Comparison of ENCODE assay signal across 22 cellular contexts in genomic region chr10:27035163-27035562, GRCh38.
DNase-seq lines count a peak whose midpoint lies in the region; ATAC-seq and TF ChIP-seq lines count a peak whose summit lies in the region.
"Had no signal": no experiment of that assay in that cellular context is flagged by ENCODE, and none has a peak within 500 bp of the region (broad histone marks: within the 10 kb centered on the region; RNA-seq: fewer than 3 reads in every experiment).

No MANE protein-coding gene starts in this region.

- no peaks in the 10 kb centered on the region for H3K27me3 ChIP-seq in CD4-positive, alpha-beta memory T cell (ENCODE audit: insufficient read depth, low read length)
- H3K27me3 ChIP-seq in mammary epithelial cell (ENCODE audit: insufficient read depth, low read length) (no peaks in the 10 kb centered on the region), upper lobe of left lung (no peaks in the 10 kb centered on the region)
- H3K27me3 ChIP-seq: BLaER1 treated with 17β-estradiol and CSF1 and Interleukin-3, amounts not matched to agents 10 nM and 100 nM had no signal

- H3K27ac ChIP-seq in CD4-positive, alpha-beta memory T cell (ENCODE audit: low read depth, low read length) = no peak overlapping the region
- no peak overlapping the region for H3K27ac ChIP-seq in OCI-LY7 (ENCODE audit: low read depth, low read length, poor library complexity, severe bottlenecking)
- no peak overlapping the region for H3K27ac ChIP-seq in mammary epithelial cell (ENCODE audit: insufficient read depth, low read depth, low read length)
- H3K27ac ChIP-seq in upper lobe of left lung = no peak overlapping the region
- H3K27ac ChIP-seq: BLaER1 treated with 17β-estradiol and CSF1 and Interleukin-3, amounts not matched to agents 10 nM and 100 nM; RWPE1 had no signal

- H3K9me2 ChIP-seq in OCI-LY7 (ENCODE audit: insufficient read depth, low read length) = no peaks in the 10 kb centered on the region

- no peaks in the 10 kb centered on the region for H4K20me1 ChIP-seq in OCI-LY7 (ENCODE audit: insufficient read depth, low read length)
- no peaks in the 10 kb centered on the region for H4K20me1 ChIP-seq in mammary epithelial cell (ENCODE audit: insufficient read depth, low read length)
- H4K20me1 ChIP-seq: BLaER1 treated with 17β-estradiol and CSF1 and Interleukin-3, amounts not matched to agents 10 nM and 100 nM had no signal

- no peaks in the 10 kb centered on the region for H3K79me2 ChIP-seq in OCI-LY7 (ENCODE audit: insufficient read depth, low read depth, low read length)
- H3K79me2 ChIP-seq in mammary epithelial cell (ENCODE audit: insufficient read depth, low read length) = no peaks in the 10 kb centered on the region

- BruUV-seq in OCI-LY7 (replicated peaks; lab: Mats Ljungman, UMichigan) (TSS peak; percentile 82), mammary epithelial cell (replicated peaks; lab: Mats Ljungman, UMichigan) (TSS peak; percentile 85)

- no peaks in the 10 kb centered on the region for H3K9me3 ChIP-seq in CD4-positive, alpha-beta memory T cell (ENCODE audit: control insufficient read depth in 1 of 2, low read length in 2 of 2)
- H3K9me3 ChIP-seq in OCI-LY7 (ENCODE audit: low read length) (no peaks in the 10 kb centered on the region), mammary epithelial cell (replicated peaks; ENCODE audit: insufficient read depth, low read length) (no peaks in the 10 kb centered on the region), upper lobe of left lung (no peaks in the 10 kb centered on the region)
- H3K9me3 ChIP-seq: BLaER1 treated with 17β-estradiol and CSF1 and Interleukin-3, amounts not matched to agents 10 nM and 100 nM had no signal

- POLR2A ChIA-PET in CD4-positive, alpha-beta memory T cell (lab: Charles Lee; ENCODE audit: partially characterized antibody) = no interaction called here
- POLR2A ChIA-PET in OCI-LY7 (lab: Charles Lee) = no interaction called here

- peaks cover 17% of the 10 kb centered on the region for H3K4me1 Mint-ChIP-seq in activated CD4-positive, alpha-beta T cell treated with anti-CD3 and anti-CD28 coated beads, Interleukin-2, amount 10 ng/mL, durations not matched to agents 24 days and 14 days
- H3K4me1 Mint-ChIP-seq in CD4-positive, alpha-beta memory T cell = peaks cover 10 to 11% (median 11%) of the 10 kb centered on the region in 4 donors

- dilution Hi-C loops in mammary epithelial cell (cut with HindIII; ENCODE audit: low sequenced_read_pairs) = no loop called here

- WGBS in mammary epithelial cell (ENCODE audit: low coverage, missing lambda C conversion rate) = 93% methylated on average over 5 of the region's 5 CpGs
- WGBS in upper lobe of left lung, 2 donors = 86 to 90% methylated on average over 5 of the region's 5 CpGs

- no peak overlapping the region for H3K9ac ChIP-seq in mammary epithelial cell (ENCODE audit: insufficient read depth, low read length)
- H3K9ac ChIP-seq: BLaER1 treated with 17β-estradiol and CSF1 and Interleukin-3, amounts not matched to agents 10 nM and 100 nM had no signal

- H3K36me3 ChIP-seq in CD4-positive, alpha-beta memory T cell (ENCODE audit: insufficient read depth, low read length) = no peaks in the 10 kb centered on the region
- peaks cover 51% of the 10 kb centered on the region for H3K36me3 ChIP-seq in OCI-LY7 (ENCODE audit: insufficient read depth, low read length)
- H3K36me3 ChIP-seq in mammary epithelial cell (ENCODE audit: insufficient read depth, low read length) = peaks cover 18% of the 10 kb centered on the region
- peaks cover 0 to 27% (median 0%) of the 10 kb centered on the region in 4 donors for H3K36me3 ChIP-seq in upper lobe of left lung

- peak overlapping the region; percentile 66 for H3K4me3 Mint-ChIP-seq in activated CD4-positive, alpha-beta T cell treated with anti-CD3 and anti-CD28 coated beads, Interleukin-2, amount 10 ng/mL, durations not matched to agents 24 days and 14 days
- H3K4me3 Mint-ChIP-seq in CD4-positive, alpha-beta memory T cell = peak overlapping the region in 7 of 8 donors; percentile 13 to 66 (median 46)

- H3K4me3 ChIP-seq in CD4-positive, alpha-beta memory T cell (ENCODE audit: low read length in 2 of 2) = no peak overlapping the region
- H3K4me3 ChIP-seq in OCI-LY7 (ENCODE audit: low read depth, low read length, poor library complexity, severe bottlenecking) (no peak overlapping the region), mammary epithelial cell (replicated peaks in 1 of 3; ENCODE audit: insufficient read depth in 1 of 3, low read depth in 2 of 3, low read length in 3 of 3) (no peak overlapping the region), upper lobe of left lung (no peak overlapping the region)
- H3K4me3 ChIP-seq: BLaER1 treated with 17β-estradiol and CSF1 and Interleukin-3, amounts not matched to agents 10 nM and 100 nM had no signal

- no peaks in the 10 kb centered on the region for H3K27me3 Mint-ChIP-seq in activated CD4-positive, alpha-beta T cell treated with anti-CD3 and anti-CD28 coated beads, Interleukin-2, amount 10 ng/mL, durations not matched to agents 24 days and 14 days
- H3K27me3 Mint-ChIP-seq in CD4-positive, alpha-beta memory T cell = no peaks in the 10 kb centered on the region

- no peaks in the 10 kb centered on the region for H3K9me3 Mint-ChIP-seq in activated CD4-positive, alpha-beta T cell treated with anti-CD3 and anti-CD28 coated beads, Interleukin-2, amount 10 ng/mL, durations not matched to agents 24 days and 14 days
- H3K9me3 Mint-ChIP-seq in CD4-positive, alpha-beta memory T cell = no peaks in the 10 kb centered on the region

- no peak for DNase-seq in activated CD4-positive, alpha-beta T cell treated with anti-CD3 and anti-CD28 coated beads, Interleukin-2, amount 10 ng/mL, durations not matched to agents 24 days and 14 days
- DNase-seq in activated CD4-positive, alpha-beta T cell treated with anti-CD3 and anti-CD28 coated beads, Interleukin-2, amount 50 U/mL, for 48 hours = no peak
- no peak for DNase-seq in CD4-positive, alpha-beta memory T cell
- DNase-seq in OCI-LY7 (ENCODE audit: low spot score) (no peak), mammary epithelial cell (no peak), upper lobe of left lung (no peak), ecto neural progenitor cell (ENCODE audit: low spot score) (no peak)
- no peak for DNase-seq in activated CD8-positive, alpha-beta memory T cell treated with anti-CD3 and anti-CD28 coated beads, Interleukin-2, amount 50 U/mL, for 4 hours
- DNase-seq: activated CD4-positive, alpha-beta T cell treated with anti-CD3 and anti-CD28 coated beads, Interleukin-2, amount 50 U/mL, for 4 hours; activated gamma-delta T cell treated with Interleukin-2 at 50 U/mL for 16 hours; DMS153; left colon; midbrain; NCI-H1092 treated with DMSO at 0.1 percent for 48 hours; NCI-H2029 treated with DMSO at 0.1 percent for 48 hours; retina; stimulated activated CD4-positive, alpha-beta T cell treated with anti-CD3 and anti-CD28 coated beads, Interleukin-12 subunit alpha, Interleukin-12 subunit beta, amount 100 ng/mL, for 4 hours; stimulated activated CD8-positive, alpha-beta memory T cell treated with anti-CD3 and anti-CD28 coated beads, Interleukin-4, amount 100 ng/mL, for 48 hours; substantia nigra had no signal

- no peak for TF ChIP-seq EP300 in upper lobe of left lung (IDR thresholded peaks at IDR 0.05)

- peak overlapping the region; percentile 60 for H3K27ac Mint-ChIP-seq in activated CD4-positive, alpha-beta T cell treated with anti-CD3 and anti-CD28 coated beads, Interleukin-2, amount 10 ng/mL, durations not matched to agents 24 days and 14 days
- H3K27ac Mint-ChIP-seq in CD4-positive, alpha-beta memory T cell = peak overlapping the region in 5 of 7 donors; percentile 17 to 60 (median 32)

- no peaks in the 10 kb centered on the region for H3K4me1 ChIP-seq in CD4-positive, alpha-beta memory T cell (ENCODE audit: insufficient read depth, low read length)
- H3K4me1 ChIP-seq in OCI-LY7 (ENCODE audit: insufficient read depth, low read length, poor library complexity, severe bottlenecking) (no peaks in the 10 kb centered on the region), mammary epithelial cell (ENCODE audit: insufficient read depth, low read length) (no peaks in the 10 kb centered on the region), upper lobe of left lung (no peaks in the 10 kb centered on the region)
- H3K4me1 ChIP-seq: BLaER1 treated with 17β-estradiol and CSF1 and Interleukin-3, amounts not matched to agents 10 nM and 100 nM had no signal

- H2AFZ ChIP-seq in OCI-LY7 (ENCODE audit: low read length) (no peak overlapping the region), mammary epithelial cell (ENCODE audit: low read depth, low read length) (no peak overlapping the region)

- TF ChIP-seq CTCF in OCI-LY7 (conservative IDR thresholded peaks at IDR 0.05; ENCODE audit: low read length) = no peak
- TF ChIP-seq CTCF in mammary epithelial cell (conservative IDR thresholded peaks at IDR 0.05 in 1 of 2, IDR thresholded peaks at IDR 0.05 in 1 of 2; ENCODE audit: extremely low read depth in 1 of 2, insufficient read depth in 1 of 2, low read depth in 1 of 2, low read length in 2 of 2) = no peak
- no peak for TF ChIP-seq CTCF in upper lobe of left lung (IDR thresholded peaks at IDR 0.05)

- CTCF ChIA-PET in CD4-positive, alpha-beta memory T cell (lab: Charles Lee; ENCODE audit: partially characterized antibody) = no interaction called here
- CTCF ChIA-PET in OCI-LY7 (lab: Charles Lee; ENCODE audit: unreplicated experiment) (no interaction called here), mammary epithelial cell (lab: Charles Lee; ENCODE audit: low non-redundant PET) (no interaction called here)

- H3K4me2 ChIP-seq in OCI-LY7 (ENCODE audit: low read length) = no peak overlapping the region
- H3K4me2 ChIP-seq in mammary epithelial cell (ENCODE audit: insufficient read depth, low read depth, low read length) = no peak overlapping the region
- H3K4me2 ChIP-seq: BLaER1 treated with 17β-estradiol and CSF1 and Interleukin-3, amounts not matched to agents 10 nM and 100 nM had no signal

- in situ Hi-C loops in mammary epithelial cell (cut with MboI; ENCODE audit: low sequenced_read_pairs in 2 of 2) = no loop called here

- ATAC-seq in upper lobe of left lung (ENCODE audit: low FRiP score in 2 of 2) = no peak
- ATAC-seq: left colon, SK-N-SH treated with all-trans-retinoic acid at 6 μM for 48 hours had no signal

- H3K36me3 Mint-ChIP-seq in activated CD4-positive, alpha-beta T cell treated with anti-CD3 and anti-CD28 coated beads, Interleukin-2, amount 10 ng/mL, durations not matched to agents 24 days and 14 days (ENCODE audit: low read depth) = peaks cover 12% of the 10 kb centered on the region
- peaks cover 38% of the 10 kb centered on the region in 2 donors for H3K36me3 Mint-ChIP-seq in CD4-positive, alpha-beta memory T cell

- intact Hi-C loops in activated CD4-positive, alpha-beta T cell treated with anti-CD3 and anti-CD28 coated beads, Interleukin-2, amount 10 ng/mL, durations not matched to agents 24 days and 14 days (cut with micrococcal nuclease) = loop anchor here (1.0 kb wide), 1 partner anchor 66 kb away; no protein-coding TSS in a partner anchor
- intact Hi-C loops in CD4-positive, alpha-beta memory T cell (cut with micrococcal nuclease) = no loop called here
- intact Hi-C loops in OCI-LY7 (cut with micrococcal nuclease; ENCODE audit: unreplicated experiment) = no loop called here
- intact Hi-C loops in mammary epithelial cell (cut with micrococcal nuclease) = no loop called here

- TF ChIP-seq POLR2A in upper lobe of left lung (IDR thresholded peaks at IDR 0.05) = no peak
